ENCODE assay signal across 10 cellular contexts in genomic region chr17:62562656-62563055, GRCh38.
DNase-seq lines count a peak whose midpoint lies in the region; ATAC-seq, FAIRE-seq and TF ChIP-seq lines count a peak whose summit lies in the region.
"Had no signal": no experiment of that assay in that cellular context is flagged by ENCODE, and none has a peak within 500 bp of the region (broad histone marks: within the 10 kb centered on the region; RNA-seq: fewer than 3 reads in every experiment).

No MANE protein-coding gene starts in this region.

- no peak overlapping the region for H3K9ac ChIP-seq in K562 (ENCODE audit: insufficient read depth in 1 of 2, low read depth in 2 of 2, low read length in 2 of 2)

- no peak overlapping the region for H2AFZ ChIP-seq in K562 (ENCODE audit: low read depth, low read length)

- H3K27ac ChIP-seq in K562 (ENCODE audit: extremely low read depth, low read depth, low read length) (no peak overlapping the region), WERI-Rb-1 (no peak overlapping the region)
- H3K27ac ChIP-seq: gastrocnemius medialis had no signal

- TF ChIP-seq POLR2A in K562 (conservative IDR thresholded peaks at IDR 0.05) (no peak), GM18505 (IDR thresholded peaks at IDR 0.05; ENCODE audit: borderline replicate concordance, extremely low read depth, insufficient read depth, insufficient read length) (no peak)

- POLR2A ChIA-PET in K562 (lab: Yijun Ruan, JAX), result interaction anchor here (1.7 kb wide), 1 partner anchor 10 kb away, joined by 5 read pairs; no protein-coding TSS in a partner anchor

- CTCF ChIA-PET in K562 (lab: Yijun Ruan, JAX; ENCODE audit: low intra/inter-chr PET ratio), result no interaction called here

- BruUV-seq in K562 (replicated peaks; lab: Mats Ljungman, UMichigan), result no TSS peak

- H3K9me3 ChIP-seq in K562 (replicated peaks; ENCODE audit: control insufficient read depth, insufficient read depth, low read depth, low read length) (no peaks in the 10 kb centered on the region), WERI-Rb-1 (ENCODE audit: severe bottlenecking) (no peaks in the 10 kb centered on the region)
- H3K9me3 ChIP-seq: gastrocnemius medialis had no signal

- intact Hi-C loops in K562 (cut with micrococcal nuclease), result no loop called here

- 31% methylated on average over 1 of the region's 1 CpG for WGBS in K562 (ENCODE audit: insufficient coverage, low coverage, missing lambda C conversion rate)

- no peak overlapping the region for H3K4me3 ChIP-seq in K562
- H3K4me3 ChIP-seq in WERI-Rb-1 (ENCODE audit: low read depth, low read length), result no peak overlapping the region
- H3K4me3 ChIP-seq: gastrocnemius medialis had no signal

- in situ Hi-C loops in K562 (cut with MboI), result no loop called here

- no peaks in the 10 kb centered on the region for H4K20me1 ChIP-seq in K562 (replicated peaks; ENCODE audit: control insufficient read depth, insufficient read depth, low read length)

- H3K4me1 ChIP-seq in K562 (replicated peaks in 1 of 2; ENCODE audit: control insufficient read depth in 2 of 2, insufficient read depth in 2 of 2, low read length in 2 of 2), result no peaks in the 10 kb centered on the region
- H3K4me1 ChIP-seq: gastrocnemius medialis had no signal

- peak; percentile 75 for DNase-seq in EH (ENCODE audit: low read depth)
- peak; percentile 82 for DNase-seq in M059J (ENCODE audit: low read depth)
- peak in 1 of 4 experiments; percentile 9 for DNase-seq in K562 (ENCODE audit: extremely low read depth in 1 of 4, low spot score in 3 of 4)
- peak; percentile 76 to 90 for DNase-seq in lung microvascular endothelial cell (ENCODE audit: low read depth in 2 of 2)
- no peak for DNase-seq in WERI-Rb-1
- DNase-seq: COR-L47, gastrocnemius medialis had no signal

- TF ChIP-seq RAD21 in K562 (CRISPR knock-in tag; conservative IDR thresholded peaks at IDR 0.05 in 1 of 2, IDR thresholded peaks at IDR 0.05 in 1 of 2), result no peak

- H3K27me3 ChIP-seq in K562 (ENCODE audit: control insufficient read depth in 2 of 2, insufficient read depth in 2 of 2, low read length in 2 of 2) (no peaks in the 10 kb centered on the region), WERI-Rb-1 (ENCODE audit: insufficient read depth, low read depth, severe bottlenecking) (no peaks in the 10 kb centered on the region)
- H3K27me3 ChIP-seq: gastrocnemius medialis had no signal

- no peak overlapping the region for H3K4me2 ChIP-seq in K562 (ENCODE audit: insufficient read depth, low read length)

- H3K36me3 ChIP-seq in K562 (ENCODE audit: control insufficient read depth, insufficient read depth, low read length) (peaks cover 53% of the 10 kb centered on the region), WERI-Rb-1 (peaks cover 64% of the 10 kb centered on the region)

- TF ChIP-seq CTCF in K562 (IDR thresholded peaks at IDR 0.05 in 2 of 3, conservative IDR thresholded peaks at IDR 0.05 in 1 of 3; ENCODE audit: insufficient read depth in 2 of 3, low read depth in 1 of 3, low read length in 3 of 3), result no peak
- TF ChIP-seq CTCF in WERI-Rb-1 (IDR thresholded peaks at IDR 0.05; ENCODE audit: low read depth, low read length), result no peak

- no peak for TF ChIP-seq EP300 in K562 (IDR thresholded peaks at IDR 0.05; ENCODE audit: low read length)

- H3K9me1 ChIP-seq in K562 (ENCODE audit: control insufficient read depth, insufficient read depth, low read length), result no peaks in the 10 kb centered on the region

- H3K79me2 ChIP-seq in K562 (ENCODE audit: control insufficient read depth, insufficient read depth, low read length), result no peaks in the 10 kb centered on the region

- ATAC-seq in K562, result no peak
- ATAC-seq in GM18858 (IDR thresholded peaks at IDR 0.05; ENCODE audit: unreplicated experiment), result no peak
- ATAC-seq in GM18505 (IDR thresholded peaks at IDR 0.05; ENCODE audit: unreplicated experiment), result no peak
- ATAC-seq in GM19397 (IDR thresholded peaks at IDR 0.05; ENCODE audit: unreplicated experiment), result no peak
- ATAC-seq: gastrocnemius medialis had no signal

- no peak for FAIRE-seq in K562 (lab: Jason Lieb, UNC)

TF ChIP-seq in K562, 482 proteins besides CTCF, POLR2A, EP300 and RAD21:
- TF ChIP-seq ZNF639 (CRISPR knock-in tag; conservative IDR thresholded peaks at IDR 0.05 in 1 of 2, IDR thresholded peaks at IDR 0.05 in 1 of 2) (no peak), ZBTB11 (CRISPR knock-in tag; IDR thresholded peaks at IDR 0.05) (peak in 1 of 3 experiments; percentile 42; a peak in 1 of 6 replicates), NFIC (IDR thresholded peaks at IDR 0.05) (peak; percentile 39), ZNF24 (IDR thresholded peaks at IDR 0.05) (no peak), GTF2E2 (tag; IDR thresholded peaks at IDR 0.05) (no peak), ZNF175 (CRISPR knock-in tag; IDR thresholded peaks at IDR 0.05; ENCODE audit: low read depth) (no peak), ZNF707 (CRISPR knock-in tag; conservative IDR thresholded peaks at IDR 0.05) (no peak), L3MBTL2 (IDR thresholded peaks at IDR 0.05) (no peak), THAP12 (CRISPR knock-in tag; IDR thresholded peaks at IDR 0.05) (no peak)
- TF ChIP-seq, protein P1, sequence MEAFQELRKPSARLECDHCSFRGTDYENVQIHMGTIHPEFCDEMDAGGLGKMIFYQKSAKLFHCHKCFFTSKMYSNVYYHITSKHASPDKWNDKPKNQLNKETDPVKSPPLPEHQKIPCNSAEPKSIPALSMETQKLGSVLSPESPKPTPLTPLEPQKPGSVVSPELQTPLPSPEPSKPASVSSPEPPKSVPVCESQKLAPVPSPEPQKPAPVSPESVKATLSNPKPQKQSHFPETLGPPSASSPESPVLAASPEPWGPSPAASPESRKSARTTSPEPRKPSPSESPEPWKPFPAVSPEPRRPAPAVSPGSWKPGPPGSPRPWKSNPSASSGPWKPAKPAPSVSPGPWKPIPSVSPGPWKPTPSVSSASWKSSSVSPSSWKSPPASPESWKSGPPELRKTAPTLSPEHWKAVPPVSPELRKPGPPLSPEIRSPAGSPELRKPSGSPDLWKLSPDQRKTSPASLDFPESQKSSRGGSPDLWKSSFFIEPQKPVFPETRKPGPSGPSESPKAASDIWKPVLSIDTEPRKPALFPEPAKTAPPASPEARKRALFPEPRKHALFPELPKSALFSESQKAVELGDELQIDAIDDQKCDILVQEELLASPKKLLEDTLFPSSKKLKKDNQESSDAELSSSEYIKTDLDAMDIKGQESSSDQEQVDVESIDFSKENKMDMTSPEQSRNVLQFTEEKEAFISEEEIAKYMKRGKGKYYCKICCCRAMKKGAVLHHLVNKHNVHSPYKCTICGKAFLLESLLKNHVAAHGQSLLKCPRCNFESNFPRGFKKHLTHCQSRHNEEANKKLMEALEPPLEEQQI (IDR thresholded peaks at IDR 0.05), result no peak
